32 cellular contexts compared by ENCODE assay signal in genomic region chr6:160765412-160765811, GRCh38.
"Had no signal": no experiment of that assay in that cellular context is flagged by ENCODE, and none has a peak within 500 bp of the region (broad histone marks: within the 10 kb centered on the region; RNA-seq: fewer than 3 reads in every experiment).

No MANE protein-coding gene starts in this region.

- H3K9me3 ChIP-seq: ascending aorta, pancreas, uterus had no signal

- H3K36me3 Mint-ChIP-seq: activated naive CD4-positive, alpha-beta T cell treated with anti-CD3 and anti-CD28 coated beads, Interleukin-2, amount 10 ng/mL, durations not matched to agents 7 days and 5 days; activated naive CD8-positive, alpha-beta T cell treated with anti-CD3 and anti-CD28 coated beads, Interleukin-2, amount 10 ng/mL, durations not matched to agents 7 days and 5 days; stimulated activated memory B cell treated with anti-CD40 and anti-IgM and Interleukin-4, amounts not matched to agents 10 μg/mL and 1 μg/mL and 100 μg/mL, for 72 hours; type B pancreatic cell had no signal

- H3K4me2 ChIP-seq: hepatocyte, smooth muscle cell had no signal

- H2AFZ ChIP-seq: hepatocyte had no signal

- H3K27ac ChIP-seq: ascending aorta, brain microvascular endothelial cell, coronary artery, dorsolateral prefrontal cortex, gastroesophageal sphincter, hepatocyte, pancreas, psoas muscle, uterus had no signal

- H3K27ac Mint-ChIP-seq: activated naive CD4-positive, alpha-beta T cell treated with anti-CD3 and anti-CD28 coated beads, Interleukin-2, amount 10 ng/mL, durations not matched to agents 7 days and 5 days; activated naive CD8-positive, alpha-beta T cell treated with anti-CD3 and anti-CD28 coated beads, Interleukin-2, amount 10 ng/mL, durations not matched to agents 7 days and 5 days; activated T-helper 1 cell treated with anti-CD3 and anti-CD28 coated beads, Interleukin-12 subunit alpha, Interleukin-12 subunit beta, Interleukin-2, Interleukin-4 antibody, amounts not matched to agents 30 ng/mL and 10 ng/mL and 1 ng/mL, durations not matched to agents 14 hours and 24 hours and 36 hours; nephron progenitor cell; stimulated activated memory B cell treated with anti-CD40 and anti-IgM and Interleukin-4, amounts not matched to agents 10 μg/mL and 1 μg/mL and 100 μg/mL, for 72 hours; stimulated activated naive CD8-positive, alpha-beta T cell treated with anti-CD3 and anti-CD28 coated beads, Interleukin-15, amount 100 ng/mL, for 72 hours; T-helper 2 cell treated with Interferon-gamma antibody and Interleukin-4, amounts not matched to agents 5 μg/mL and 100 μg/mL, for 36 hours; type B pancreatic cell had no signal

- H3K27me3 ChIP-seq: ascending aorta, brain microvascular endothelial cell, dorsolateral prefrontal cortex, hepatocyte, pancreas, uterus had no signal

- ATAC-seq: gastroesophageal sphincter; left cardiac atrium; left ventricle myocardium superior; pancreas; psoas muscle; stimulated activated memory B cell treated with anti-CD40 and anti-IgM and Interleukin-4, amounts not matched to agents 10 μg/mL and 1 μg/mL and 100 μg/mL, for 72 hours had no signal

- H3K9me3 Mint-ChIP-seq: T-helper 2 cell treated with Interferon-gamma antibody and Interleukin-4, amounts not matched to agents 5 μg/mL and 100 μg/mL, for 36 hours; type B pancreatic cell had no signal

- H3K4me1 ChIP-seq: pancreas, psoas muscle, uterus had no signal

- H3K36me3 ChIP-seq: ascending aorta, brain microvascular endothelial cell, gastroesophageal sphincter, pancreas, uterus had no signal

- DNase-seq: activated CD4-positive, alpha-beta T cell treated with anti-CD3 and anti-CD28 coated beads for 4 hours; activated CD4-positive, alpha-beta T cell treated with anti-CD3 and anti-CD28 coated beads, Interleukin-2, amount 50 U/mL, for 48 hours; activated CD8-positive, alpha-beta memory T cell treated with anti-CD3 and anti-CD28 coated beads for 24 hours; activated effector memory CD4-positive, alpha-beta T cell treated with anti-CD3 and anti-CD28 coated beads, Interleukin-2, amount 50 U/mL, for 16 hours; activated naive CD4-positive, alpha-beta T cell treated with anti-CD3 and anti-CD28 coated beads, Interleukin-2, amount 10 ng/mL, durations not matched to agents 7 days and 5 days; activated naive CD8-positive, alpha-beta T cell treated with anti-CD3 and anti-CD28 coated beads, Interleukin-2, amount 10 ng/mL, durations not matched to agents 7 days and 5 days; brain microvascular endothelial cell; dorsolateral prefrontal cortex; effector memory CD4-positive, alpha-beta T cell; left cardiac atrium; left ventricle myocardium superior; nephron progenitor cell; nucleus accumbens; pancreas; psoas muscle; stimulated activated CD4-positive, alpha-beta T cell treated with anti-CD3 and anti-CD28 coated beads, Interleukin-1b, Interleukin-23, amount 100 ng/mL, for 48 hours; stimulated activated CD4-positive, alpha-beta T cell treated with anti-CD3 and anti-CD28 coated beads, Interleukin-4, amount 100 ng/mL, for 4 hours; stimulated activated CD8-positive, alpha-beta memory T cell treated with anti-CD3 and anti-CD28 coated beads, Interleukin-4, amount 100 ng/mL, for 48 hours; stimulated activated naive CD8-positive, alpha-beta T cell treated with anti-CD3 and anti-CD28 coated beads, Interleukin-15, amount 100 ng/mL, for 72 hours; substantia nigra; uterus had no signal

- H3K79me2 ChIP-seq: hepatocyte had no signal

- FAIRE-seq: endothelial cell of umbilical vein, keratinocyte, pancreas had no signal

- H3K4me3 Mint-ChIP-seq: activated naive CD4-positive, alpha-beta T cell treated with anti-CD3 and anti-CD28 coated beads, Interleukin-2, amount 10 ng/mL, durations not matched to agents 7 days and 5 days; activated naive CD8-positive, alpha-beta T cell treated with anti-CD3 and anti-CD28 coated beads, Interleukin-2, amount 10 ng/mL, durations not matched to agents 7 days and 5 days; activated T-helper 1 cell treated with anti-CD3 and anti-CD28 coated beads, Interleukin-12 subunit alpha, Interleukin-12 subunit beta, Interleukin-2, Interleukin-4 antibody, amounts not matched to agents 30 ng/mL and 10 ng/mL and 1 ng/mL, durations not matched to agents 14 hours and 24 hours and 36 hours; stimulated activated memory B cell treated with anti-CD40 and anti-IgM and Interleukin-4, amounts not matched to agents 10 μg/mL and 1 μg/mL and 100 μg/mL, for 72 hours; stimulated activated naive CD8-positive, alpha-beta T cell treated with anti-CD3 and anti-CD28 coated beads, Interleukin-15, amount 100 ng/mL, for 72 hours; T-helper 2 cell treated with Interferon-gamma antibody and Interleukin-4, amounts not matched to agents 5 μg/mL and 100 μg/mL, for 36 hours had no signal

- H3K4me3 ChIP-seq: ascending aorta, coronary artery, gastroesophageal sphincter, hepatocyte, pancreas, psoas muscle, smooth muscle cell, uterus had no signal
